Comparison of ENCODE assay signal across 13 cellular contexts in genomic region chr17:65593092-65593869, GRCh38. TPM values are rescaled to one million over a fixed set of nuclear protein-coding genes. Genes with fewer than 3 reads are reported as not detected.
A peak's percentile ranks its signal among the peaks of the same experiment; 100 is the strongest.
DNase-seq lines count a peak whose midpoint lies in the region; ATAC-seq and TF ChIP-seq lines count a peak whose summit lies in the region.
"Had no signal": no experiment of that assay in that cellular context is flagged by ENCODE, and none has a peak within 500 bp of the region (broad histone marks: within the 10 kb centered on the region; RNA-seq: fewer than 3 reads in every experiment).

No MANE protein-coding gene starts in this region.

- intact Hi-C loops in vagina (cut with DNase I): no loop called here

- no peak for DNase-seq in activated naive CD4-positive, alpha-beta T cell treated with anti-CD3 and anti-CD28 coated beads, Interleukin-2, amount 50 U/mL, for 72 hours (ENCODE audit: low spot score in 2 of 2)
- DNase-seq in activated CD8-positive, alpha-beta memory T cell treated with anti-CD3 and anti-CD28 coated beads, Interleukin-2, amount 10 ng/mL, durations not matched to agents 7 days and 5 days: no peak
- DNase-seq in hepatocyte (ENCODE audit: low spot score) (no peak), vagina (ENCODE audit: extremely low spot score in 2 of 2) (no peak), NCI-H2227 treated with DMSO at 0.1 percent for 48 hours (lab: John Stamatoyannopoulos, UW) (no peak)
- DNase-seq: activated naive CD4-positive, alpha-beta T cell treated with Interleukin-2 at 50 U/mL for 16 hours; DMS79 treated with DMSO at 0.1 percent for 48 hours; esophagus squamous epithelium; MM.1S had no signal

- H3K36me3 ChIP-seq in hepatocyte (replicated peaks; ENCODE audit: insufficient read depth, low read depth): no peaks in the 10 kb centered on the region
- H3K36me3 ChIP-seq in vagina: no peaks in the 10 kb centered on the region
- H3K36me3 ChIP-seq: esophagus squamous epithelium had no signal

- H2AFZ ChIP-seq in hepatocyte: peak overlapping the region; percentile 32

- H3K79me2 ChIP-seq in hepatocyte: no peaks in the 10 kb centered on the region

- TF ChIP-seq CTCF in hepatocyte (IDR thresholded peaks at IDR 0.05; ENCODE audit: poor library complexity) (no peak), vagina (IDR thresholded peaks at IDR 0.05) (no peak)

- CTCF ChIA-PET in activated CD8-positive, alpha-beta memory T cell treated with anti-CD3 and anti-CD28 coated beads, Interleukin-2, amount 10 ng/mL, durations not matched to agents 7 days and 5 days (lab: Charles Lee): no interaction called here

- H3K4me2 ChIP-seq in hepatocyte: peak overlapping the region; percentile 75

- H3K9me3 ChIP-seq in hepatocyte (ENCODE audit: low read depth) (no peaks in the 10 kb centered on the region), vagina (no peaks in the 10 kb centered on the region)
- H3K9me3 ChIP-seq: esophagus squamous epithelium had no signal

- no peak for TF ChIP-seq POLR2A in vagina (IDR thresholded peaks at IDR 0.05)

- no peaks in the 10 kb centered on the region for H3K27me3 Mint-ChIP-seq in activated naive CD4-positive, alpha-beta T cell treated with anti-CD3 and anti-CD28 coated beads, Interleukin-2, amount 50 U/mL, for 24 hours
- peaks cover 18% of the 10 kb centered on the region for H3K27me3 Mint-ChIP-seq in activated CD8-positive, alpha-beta memory T cell treated with anti-CD3 and anti-CD28 coated beads, Interleukin-2, amount 10 ng/mL, durations not matched to agents 7 days and 5 days

- H4K20me1 ChIP-seq in hepatocyte (ENCODE audit: insufficient read depth, poor library complexity, severe bottlenecking): no peaks in the 10 kb centered on the region

- no peak for ATAC-seq in activated naive CD4-positive, alpha-beta T cell treated with anti-CD3 and anti-CD28 coated beads, Interleukin-2, amount 50 U/mL, for 72 hours
- ATAC-seq in activated CD8-positive, alpha-beta memory T cell treated with anti-CD3 and anti-CD28 coated beads, Interleukin-2, amount 10 ng/mL, durations not matched to agents 7 days and 5 days: no peak
- ATAC-seq in HG03097 (IDR thresholded peaks at IDR 0.05; ENCODE audit: low FRiP score, unreplicated experiment) (no peak), GM19397 (IDR thresholded peaks at IDR 0.05; ENCODE audit: unreplicated experiment) (no peak)

- H3K27ac ChIP-seq in hepatocyte: no peak overlapping the region
- peak overlapping the region; percentile 71 for H3K27ac ChIP-seq in vagina

- H3K9me3 Mint-ChIP-seq in activated naive CD4-positive, alpha-beta T cell treated with anti-CD3 and anti-CD28 coated beads, Interleukin-2, amount 50 U/mL, for 24 hours: no peaks in the 10 kb centered on the region
- H3K9me3 Mint-ChIP-seq in activated naive CD4-positive, alpha-beta T cell treated with anti-CD3 and anti-CD28 coated beads, Interleukin-2, amount 50 U/mL, for 72 hours: no peaks in the 10 kb centered on the region
- no peaks in the 10 kb centered on the region for H3K9me3 Mint-ChIP-seq in activated CD8-positive, alpha-beta memory T cell treated with anti-CD3 and anti-CD28 coated beads, Interleukin-2, amount 10 ng/mL, durations not matched to agents 7 days and 5 days (ENCODE audit: low read depth)

- peak overlapping the region; percentile 89 for H3K4me3 Mint-ChIP-seq in activated naive CD4-positive, alpha-beta T cell treated with anti-CD3 and anti-CD28 coated beads, Interleukin-2, amount 50 U/mL, for 24 hours
- peak overlapping the region; percentile 44 for H3K4me3 Mint-ChIP-seq in activated CD8-positive, alpha-beta memory T cell treated with anti-CD3 and anti-CD28 coated beads, Interleukin-2, amount 10 ng/mL, durations not matched to agents 7 days and 5 days

- no peaks in the 10 kb centered on the region for H3K27me3 ChIP-seq in hepatocyte
- H3K27me3 ChIP-seq in vagina: no peaks in the 10 kb centered on the region
- H3K27me3 ChIP-seq: esophagus squamous epithelium had no signal

- 42% methylated on average over 19 of the region's 19 CpGs for WGBS in hepatocyte (ENCODE audit: low lambda C conversion rate, missing lambda C conversion rate)

- H3K9me2 ChIP-seq in hepatocyte (replicated peaks; ENCODE audit: insufficient read depth): no peaks in the 10 kb centered on the region

- H3K4me1 ChIP-seq in hepatocyte (ENCODE audit: insufficient read depth): peaks cover 24% of the 10 kb centered on the region
- H3K4me1 ChIP-seq in vagina: peaks cover 34% of the 10 kb centered on the region

- peak overlapping the region; percentile 68 for H3K27ac Mint-ChIP-seq in activated naive CD4-positive, alpha-beta T cell treated with anti-CD3 and anti-CD28 coated beads, Interleukin-2, amount 50 U/mL, for 24 hours
- no peak overlapping the region for H3K27ac Mint-ChIP-seq in activated naive CD4-positive, alpha-beta T cell treated with anti-CD3 and anti-CD28 coated beads, Interleukin-2, amount 50 U/mL, for 72 hours
- no peak overlapping the region for H3K27ac Mint-ChIP-seq in activated CD8-positive, alpha-beta memory T cell treated with anti-CD3 and anti-CD28 coated beads, Interleukin-2, amount 10 ng/mL, durations not matched to agents 7 days and 5 days

- H3K4me3 ChIP-seq in hepatocyte: no peak overlapping the region
- no peak overlapping the region for H3K4me3 ChIP-seq in vagina
- H3K4me3 ChIP-seq: GM12878 had no signal

- peaks cover 37% of the 10 kb centered on the region for H3K4me1 Mint-ChIP-seq in activated naive CD4-positive, alpha-beta T cell treated with anti-CD3 and anti-CD28 coated beads, Interleukin-2, amount 50 U/mL, for 24 hours
- peaks cover 9% of the 10 kb centered on the region for H3K4me1 Mint-ChIP-seq in activated CD8-positive, alpha-beta memory T cell treated with anti-CD3 and anti-CD28 coated beads, Interleukin-2, amount 10 ng/mL, durations not matched to agents 7 days and 5 days

- no peaks in the 10 kb centered on the region for H3K36me3 Mint-ChIP-seq in activated naive CD4-positive, alpha-beta T cell treated with anti-CD3 and anti-CD28 coated beads, Interleukin-2, amount 50 U/mL, for 24 hours
- no peaks in the 10 kb centered on the region for H3K36me3 Mint-ChIP-seq in activated naive CD4-positive, alpha-beta T cell treated with anti-CD3 and anti-CD28 coated beads, Interleukin-2, amount 50 U/mL, for 72 hours
- H3K36me3 Mint-ChIP-seq in activated CD8-positive, alpha-beta memory T cell treated with anti-CD3 and anti-CD28 coated beads, Interleukin-2, amount 10 ng/mL, durations not matched to agents 7 days and 5 days: no peaks in the 10 kb centered on the region

RNA-seq across cellular contexts. Expression of gene AXIN2, which starts 31.8 kb away (rescaled TPM):
- 1 to 10 TPM in 1 of 2 donors, under 1 TPM in 1; 0.96 to 3.6 TPM for total RNA-seq in activated naive CD4-positive, alpha-beta T cell treated with anti-CD3 and anti-CD28 coated beads, Interleukin-2, amount 50 U/mL, for 72 hours
- under 1 TPM; 0.61 to 0.75 TPM for total RNA-seq in activated CD8-positive, alpha-beta memory T cell treated with anti-CD3 and anti-CD28 coated beads, Interleukin-2, amount 10 ng/mL, durations not matched to agents 7 days and 5 days
- total RNA-seq in hepatocyte (21.4 and 22.3 TPM in 2 replicates), vagina (17.9 TPM)
- polyA plus RNA-seq in hepatocyte: 11.3 and 15.4 TPM in 2 replicates
